ENCODE assay signal across 34 cellular contexts in the genomic region with DNA sequence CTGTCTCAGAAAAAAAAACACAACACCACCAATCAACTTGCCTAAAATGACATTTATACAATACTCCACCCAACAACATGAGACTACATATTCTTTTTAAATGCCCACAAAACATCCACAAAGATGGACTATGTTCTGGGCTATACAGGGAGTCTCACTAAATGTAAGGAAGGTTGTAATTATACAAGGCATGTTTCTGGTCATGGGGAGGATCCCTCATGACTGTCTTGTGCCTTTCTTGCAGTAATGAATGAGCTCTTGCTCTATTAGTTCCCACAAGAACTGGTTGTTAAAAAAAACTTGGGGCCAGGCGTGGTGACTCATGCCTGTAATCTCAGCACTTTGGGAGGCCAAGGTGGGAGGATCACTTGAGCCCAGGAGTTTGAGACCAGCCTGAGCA. TPM values are rescaled to one million over a fixed set of nuclear protein-coding genes. Genes with fewer than 3 reads are reported as not detected.
"Had no signal": no experiment of that assay in that cellular context is flagged by ENCODE, and none has a peak within 500 bp of the region (broad histone marks: within the 10 kb centered on the region; RNA-seq: fewer than 3 reads in every experiment).

No MANE protein-coding gene starts in this region.

- H3K27ac ChIP-seq: body of pancreas, brain microvascular endothelial cell, breast epithelium, VCaP had no signal

- FAIRE-seq: astrocyte, TTC549 had no signal

- H3K27me3 ChIP-seq: body of pancreas, brain microvascular endothelial cell, breast epithelium had no signal

- DNase-seq: activated B cell treated with CpG ODN at 0.5 μM for 24 hours; activated CD4-positive, alpha-beta memory T cell treated with anti-CD3 and anti-CD28 coated beads for 36 hours; activated CD4-positive, alpha-beta T cell treated with anti-CD3 and anti-CD28 coated beads for 4 hours; activated CD4-positive, alpha-beta T cell treated with anti-CD3 and anti-CD28 coated beads, Interleukin-2, amount 10 ng/mL, durations not matched to agents 24 days and 14 days; activated CD4-positive, alpha-beta T cell treated with anti-CD3 and anti-CD28 coated beads, Interleukin-2, amount 50 U/mL, for 1 hour; activated CD4-positive, alpha-beta T cell treated with anti-CD3 and anti-CD28 coated beads, Interleukin-2, amount 50 U/mL, for 4 hours; activated CD4-positive, CD25-positive, alpha-beta regulatory T cell treated with anti-CD3 and anti-CD28 coated beads, Interleukin-2, amount 50 U/mL, for 72 hours; activated CD8-positive, alpha-beta memory T cell treated with anti-CD3 and anti-CD28 coated beads, Interleukin-2, amount 50 U/mL, for 4 hours; activated CD8-positive, alpha-beta T cell treated with anti-CD3 and anti-CD28 coated beads for 36 hours; activated effector memory CD4-positive, alpha-beta T cell treated with anti-CD3 and anti-CD28 coated beads, Interleukin-2, amount 50 U/mL, for 16 hours; activated gamma-delta T cell treated with Interleukin-2 at 50 U/mL for 16 hours; activated naive CD4-positive, alpha-beta T cell; activated naive CD4-positive, alpha-beta T cell treated with anti-CD3 and anti-CD28 coated beads, Interleukin-2, amount 10 ng/mL, durations not matched to agents 7 days and 5 days; activated naive CD8-positive, alpha-beta T cell treated with anti-CD3 and anti-CD28 coated beads, Interleukin-2, amount 10 ng/mL, durations not matched to agents 7 days and 5 days; activated naive CD8-positive, alpha-beta T cell treated with anti-CD3 and anti-CD28 coated beads, Interleukin-2, amount 50 U/mL, for 24 hours; activated T-cell treated with anti-CD3 and anti-CD28 coated beads for 4 hours; activated T-cell treated with anti-CD3 and anti-CD28 coated beads, Interleukin-2, amount 50 U/mL, for 1 hour; activated T-cell treated with anti-CD3 and anti-CD28 coated beads, Interleukin-2, amount 50 U/mL, for 4 hours; activated T-cell treated with anti-CD3 and anti-CD28 coated beads, Interleukin-2, amount 50 U/mL, for 72 hours; amniotic stem cell; aorta; body of pancreas; brain microvascular endothelial cell; central memory CD4-positive, alpha-beta T cell; T-helper 1 cell; T-helper 2 cell; T-helper 9 cell had no signal

- H3K4me3 ChIP-seq: body of pancreas, breast epithelium had no signal

- H3K9me3 ChIP-seq: body of pancreas had no signal

- H3K36me3 ChIP-seq: brain microvascular endothelial cell, breast epithelium had no signal

- H3K4me1 ChIP-seq: body of pancreas, breast epithelium had no signal

- ATAC-seq: activated CD8-positive, alpha-beta T cell treated with anti-CD3 and anti-CD28 coated beads for 36 hours; activated naive CD8-positive, alpha-beta T cell treated with anti-CD3 and anti-CD28 coated beads, Interleukin-2, amount 50 U/mL, for 24 hours; activated T-cell treated with anti-CD3 and anti-CD28 coated beads, Interleukin-2, amount 50 U/mL, for 4 hours; activated T-cell treated with anti-CD3 and anti-CD28 coated beads, Interleukin-2, amount 50 U/mL, for 72 hours; activated T-helper 17 cell treated with anti-CD3 and anti-CD28 coated beads, Interleukin-2, amount 50 U/mL, for 72 hours; body of pancreas had no signal

RNA-seq across cellular contexts. Expression of a gene that starts 17.5 kb away (rescaled TPM):
- total RNA-seq: activated CD4-positive, alpha-beta T cell treated with anti-CD3 and anti-CD28 coated beads, Interleukin-2, amount 10 ng/mL, durations not matched to agents 24 days and 14 days; activated CD8-positive, alpha-beta memory T cell treated with anti-CD3 and anti-CD28 coated beads for 36 hours; activated T-cell treated with anti-CD3 and anti-CD28 coated beads, Interleukin-2, amount 50 U/mL, for 4 hours; activated T-helper 1 cell treated with anti-CD3 and anti-CD28 coated beads, Interleukin-12 subunit alpha, Interleukin-12 subunit beta, Interleukin-2, Interleukin-4 antibody, amounts not matched to agents 30 ng/mL and 10 ng/mL and 1 ng/mL, durations not matched to agents 14 hours and 24 hours and 36 hours; activated T-helper 17 cell treated with anti-CD3 and anti-CD28 coated beads, Interleukin-2, amount 50 U/mL, for 72 hours had no signal
